In genomic region chr9:75499812-75500211, GRCh38 we compare ENCODE assay signal across 24 cellular contexts.
DNase-seq lines count a peak whose midpoint lies in the region; ATAC-seq, FAIRE-seq and TF ChIP-seq lines count a peak whose summit lies in the region.
"Had no signal": no experiment of that assay in that cellular context is flagged by ENCODE, and none has a peak within 500 bp of the region (broad histone marks: within the 10 kb centered on the region; RNA-seq: fewer than 3 reads in every experiment).

No MANE protein-coding gene starts in this region.

- FAIRE-seq in H1 (lab: Jason Lieb, UNC) = no peak
- FAIRE-seq: G401.6, GM12892, H54 had no signal

- intact Hi-C loops in CD14-positive monocyte (cut with micrococcal nuclease) = no loop called here

- H2AFZ ChIP-seq in GM23338 = peak overlapping the region; percentile 83; the same call in 1 of the 2 replicates
- H2AFZ ChIP-seq in H1 (ENCODE audit: low read length) = peak overlapping the region; percentile 67; the same call in 1 of the 2 replicates

- no peaks in the 10 kb centered on the region for H3K9me3 ChIP-seq in H1 (ENCODE audit: insufficient read depth in 2 of 2, low read depth in 1 of 2, low read length in 1 of 2)
- H3K9me3 ChIP-seq: BLaER1 had no signal

- H3K4me1 Mint-ChIP-seq in CD14-positive monocyte = peaks cover 28% of the 10 kb centered on the region
- H3K4me1 Mint-ChIP-seq in GM23338 = no peaks in the 10 kb centered on the region
- H3K4me1 Mint-ChIP-seq: CD8-positive, alpha-beta memory T cell had no signal

- no peaks in the 10 kb centered on the region for H4K20me1 ChIP-seq in GM23338 (replicated peaks; ENCODE audit: insufficient read depth)
- no peaks in the 10 kb centered on the region for H4K20me1 ChIP-seq in H1 (replicated peaks in 1 of 2; ENCODE audit: control insufficient read depth in 1 of 2, insufficient read depth in 2 of 2, low read length in 2 of 2)
- H4K20me1 ChIP-seq: BLaER1 had no signal

- H3K27me3 Mint-ChIP-seq in CD14-positive monocyte (ENCODE audit: low read depth in 3 of 3) (peaks cover 0 to 2% (median 0%) of the 10 kb centered on the region in 3 donors), GM23338 (ENCODE audit: insufficient read depth, low read depth, poor library complexity) (no peaks in the 10 kb centered on the region)
- H3K27me3 Mint-ChIP-seq: CD8-positive, alpha-beta memory T cell had no signal

- no peak overlapping the region for H3K4me3 Mint-ChIP-seq in CD14-positive monocyte
- H3K4me3 Mint-ChIP-seq in GM23338 = no peak overlapping the region
- H3K4me3 Mint-ChIP-seq: CD8-positive, alpha-beta memory T cell had no signal

- no peak overlapping the region for H3K4me2 ChIP-seq in GM23338
- no peak overlapping the region for H3K4me2 ChIP-seq in H1 (ENCODE audit: insufficient read depth in 1 of 2, low read depth in 2 of 2, low read length in 2 of 2)
- H3K4me2 ChIP-seq: BLaER1, KMS-11 had no signal

- H2BK12ac ChIP-seq in H1 (ENCODE audit: low read depth, low read length) = no peak overlapping the region

- H3K27me3 ChIP-seq in GM23338 (ENCODE audit: insufficient read depth) (no peaks in the 10 kb centered on the region), H1 (replicated peaks in 1 of 4; ENCODE audit: control insufficient read depth in 3 of 4, extremely low read depth in 1 of 4, insufficient read depth in 3 of 4, low read length in 3 of 4) (no peaks in the 10 kb centered on the region)
- H3K27me3 ChIP-seq: BLaER1 had no signal

- H3K9ac ChIP-seq in H1 (replicated peaks in 1 of 4; ENCODE audit: extremely low read depth in 1 of 4, low read depth in 3 of 4, low read length in 3 of 4) = no peak overlapping the region
- H3K9ac ChIP-seq: BLaER1, KMS-11 had no signal

- no peak overlapping the region for H2BK5ac ChIP-seq in H1 (ENCODE audit: low read depth, low read length)

- H4K8ac ChIP-seq in H1 (ENCODE audit: extremely low read depth, insufficient read depth, low read length) = no peak overlapping the region

- no peak overlapping the region for H2BK120ac ChIP-seq in H1 (replicated peaks; ENCODE audit: low read depth, low read length)

- CTCF ChIA-PET in H1 (lab: Charles Lee; ENCODE audit: partially characterized antibody) = no interaction called here

- H3K4me3 ChIP-seq in GM23338 (no peak overlapping the region), H1 (ENCODE audit: extremely low read depth in 1 of 4, insufficient read depth in 2 of 4, low read depth in 3 of 4, low read length in 4 of 4) (no peak overlapping the region)
- H3K4me3 ChIP-seq: BLaER1, SK-N-MC had no signal

- H3K36me3 Mint-ChIP-seq in CD14-positive monocyte = no peaks in the 10 kb centered on the region
- H3K36me3 Mint-ChIP-seq in GM23338 (ENCODE audit: low read depth) = no peaks in the 10 kb centered on the region
- H3K36me3 Mint-ChIP-seq: CD8-positive, alpha-beta memory T cell had no signal

- H2BK20ac ChIP-seq in H1 (ENCODE audit: low read length) = no peak overlapping the region

- DNase-seq in CD14-positive monocyte (ENCODE audit: low spot score) (no peak), GM23338 (ENCODE audit: low spot score) (no peak), H1 (ENCODE audit: low read depth in 1 of 2, low spot score in 2 of 2) (no peak), medulla oblongata (ENCODE audit: extremely low spot score) (peak; percentile 54)
- DNase-seq: Calu3; CD8-positive, alpha-beta memory T cell; DMS153; IMR-90; NCI-H1048; NCI-H1417 treated with DMSO at 0.1 percent for 48 hours; NCI-H187 treated with DMSO at 0.1 percent for 48 hours; NCI-H2107; OCI-M1; SHP77 treated with DMSO at 0.1 percent for 48 hours; SW 1271 had no signal

- no peak for ATAC-seq in GM23338
- ATAC-seq in GM21515 (IDR thresholded peaks at IDR 0.05; ENCODE audit: unreplicated experiment) = no peak
- no peak for ATAC-seq in GM18858 (IDR thresholded peaks at IDR 0.05; ENCODE audit: unreplicated experiment)
- no peak for ATAC-seq in HG02759 (IDR thresholded peaks at IDR 0.05; ENCODE audit: unreplicated experiment)

- H3K79me2 ChIP-seq in GM23338 (replicated peaks; ENCODE audit: insufficient read depth) = no peaks in the 10 kb centered on the region
- no peaks in the 10 kb centered on the region for H3K79me2 ChIP-seq in H1 (ENCODE audit: control insufficient read depth in 1 of 2, insufficient read depth in 2 of 2, low read length in 2 of 2)

- H3K23me2 ChIP-seq in H1 (ENCODE audit: low read depth, low read length) = no peaks in the 10 kb centered on the region

- 95% methylated on average over 4 of the region's 4 CpGs; no CpG with 5 or more reads in 1 of the 2 experiments for WGBS in H1 (ENCODE audit: extremely low coverage in 1 of 2, insufficient coverage in 1 of 2, insufficient read length in 1 of 2, insufficient replicate concordance in 2 of 2, low coverage in 1 of 2, low lambda C conversion rate in 2 of 2, missing lambda C conversion rate in 1 of 2), 2 experiments

- no peak for TF ChIP-seq EP300 in H1 (IDR thresholded peaks at IDR 0.05; ENCODE audit: borderline replicate concordance in 1 of 2, low read depth in 2 of 2, low read length in 2 of 2)

- no peak for TF ChIP-seq POLR2A in H1 (IDR thresholded peaks at IDR 0.05; ENCODE audit: control extremely low read depth in 1 of 2, low read depth in 2 of 2, low read length in 2 of 2)

- no peak overlapping the region for H2AK5ac ChIP-seq in H1 (ENCODE audit: low read depth, low read length)

- no peaks in the 10 kb centered on the region for H3K79me1 ChIP-seq in H1 (ENCODE audit: low read depth, low read length)

- no peak overlapping the region for H3K56ac ChIP-seq in H1 (replicated peaks; ENCODE audit: insufficient read length, low read depth, low read length)

- no peak overlapping the region for H4K5ac ChIP-seq in H1 (ENCODE audit: insufficient read length, low read depth, low read length)

- no peak overlapping the region for H3K23ac ChIP-seq in H1 (ENCODE audit: insufficient read length)

- POLR2A ChIA-PET in H1 (lab: Charles Lee; ENCODE audit: partially characterized antibody) = no interaction called here

- H3K27ac ChIP-seq in GM23338 (ENCODE audit: low read depth) (no peak overlapping the region), H1 (ENCODE audit: low read depth, low read length) (no peak overlapping the region)
- H3K27ac ChIP-seq: BLaER1, KMS-11, SK-N-MC had no signal

- no peak overlapping the region for H2BK15ac ChIP-seq in H1 (ENCODE audit: low read length)

- no peaks in the 10 kb centered on the region for H3K9me2 ChIP-seq in GM23338 (ENCODE audit: insufficient read depth)

- H4K91ac ChIP-seq in H1 (replicated peaks; ENCODE audit: insufficient read length, low read length) = no peak overlapping the region

- H3K36me3 ChIP-seq in GM23338 (ENCODE audit: insufficient read depth) (no peaks in the 10 kb centered on the region), H1 (ENCODE audit: control insufficient read depth in 2 of 4, insufficient read depth in 4 of 4, low read length in 3 of 4) (no peaks in the 10 kb centered on the region)
- H3K36me3 ChIP-seq: BLaER1 had no signal

- H3K9me3 Mint-ChIP-seq in CD14-positive monocyte (peaks cover 0 to 4% (median 3%) of the 10 kb centered on the region in 7 donors), GM23338 (no peaks in the 10 kb centered on the region)

- no peak overlapping the region for H3K4ac ChIP-seq in H1 (replicated peaks; ENCODE audit: insufficient read length, low read depth, low read length)

- no peaks in the 10 kb centered on the region for H3F3A ChIP-seq in GM23338 (replicated peaks; ENCODE audit: low read depth)

- H3K14ac ChIP-seq in H1 (ENCODE audit: insufficient read length) = no peak overlapping the region

- H3K18ac ChIP-seq in H1 (ENCODE audit: extremely low read depth, low read length) = no peak overlapping the region

- TF ChIP-seq CTCF in CD14-positive monocyte (IDR thresholded peaks at IDR 0.05) (no peak), GM23338 (conservative IDR thresholded peaks at IDR 0.05; ENCODE audit: low read depth in 2 of 2) (no peak), H1 (IDR thresholded peaks at IDR 0.05; ENCODE audit: control extremely low read depth in 1 of 3, insufficient read depth in 1 of 3, low read depth in 1 of 3, low read length in 3 of 3) (no peak)

- TF ChIP-seq RAD21 in H1 (IDR thresholded peaks at IDR 0.05 in 1 of 2, conservative IDR thresholded peaks at IDR 0.05 in 1 of 2; ENCODE audit: low read depth in 2 of 2, low read length in 2 of 2) = no peak

- H3K27ac Mint-ChIP-seq in CD14-positive monocyte = peak overlapping the region in 6 of 7 donors; percentile 20 to 50 (median 24)
- no peak overlapping the region for H3K27ac Mint-ChIP-seq in GM23338

- H3K4me1 ChIP-seq in GM23338 (ENCODE audit: insufficient read depth) (no peaks in the 10 kb centered on the region), H1 (replicated peaks in 1 of 4; ENCODE audit: control insufficient read depth in 3 of 4, insufficient read depth in 4 of 4, low read length in 3 of 4) (no peaks in the 10 kb centered on the region)
- H3K4me1 ChIP-seq: BLaER1 had no signal

TF ChIP-seq in GM23338, 12 proteins besides CTCF, POLR2A, EP300 and RAD21 (continues in another document):
- TF ChIP-seq POLR2AphosphoS5 (IDR thresholded peaks at IDR 0.05; ENCODE audit: low read depth) (no peak), NANOG (IDR thresholded peaks at IDR 0.05; ENCODE audit: borderline replicate concordance) (no peak), ZNF331 (CRISPR knock-in tag; IDR thresholded peaks at IDR 0.05; ENCODE audit: low read depth) (no peak), JUNB (IDR thresholded peaks at IDR 0.05; ENCODE audit: unreplicated experiment) (no peak)

TF ChIP-seq in H1, 55 proteins besides CTCF, POLR2A, EP300 and RAD21 (continues in another document):
- TF ChIP-seq SP4 (IDR thresholded peaks at IDR 0.05; ENCODE audit: low read length) (no peak), CHD1 (IDR thresholded peaks at IDR 0.05; ENCODE audit: low read depth, low read length) (no peak), ZNF274 (IDR thresholded peaks at IDR 0.05; ENCODE audit: borderline replicate concordance, extremely low read depth, low read length) (no peak), TCF12 (IDR thresholded peaks at IDR 0.05; ENCODE audit: low read depth, low read length) (no peak), ATF3 (IDR thresholded peaks at IDR 0.05; ENCODE audit: insufficient read depth, low read depth, low read length) (no peak), CTBP2 (IDR thresholded peaks at IDR 0.05; ENCODE audit: borderline replicate concordance, insufficient read depth, insufficient read length, low read length) (no peak), KDM1A (IDR thresholded peaks at IDR 0.05; ENCODE audit: borderline replicate concordance, low read length) (no peak), USF2 (IDR thresholded peaks at IDR 0.05; ENCODE audit: low read length) (no peak)
